Comparison of ENCODE assay signal across 8 cellular contexts in the genomic region with DNA sequence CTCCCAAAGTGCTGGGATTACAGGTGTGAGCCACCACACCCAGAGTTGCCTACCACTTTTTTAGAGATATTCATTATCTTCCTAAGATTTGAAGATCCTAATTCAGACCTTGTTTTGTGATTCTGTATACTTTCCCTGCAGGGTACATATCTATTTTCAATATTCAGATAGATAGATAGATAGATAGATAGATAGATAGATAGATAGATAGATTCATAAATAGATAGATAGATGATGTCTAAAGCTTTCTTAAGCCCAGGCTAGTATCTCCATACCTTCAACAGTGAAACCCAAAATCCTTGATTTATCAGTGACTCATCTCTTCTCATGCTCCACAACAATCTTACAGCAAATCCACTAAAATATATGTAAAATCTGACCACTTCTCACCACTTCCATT.
"Had no signal": no experiment of that assay in that cellular context is flagged by ENCODE, and none has a peak within 500 bp of the region (broad histone marks: within the 10 kb centered on the region; RNA-seq: fewer than 3 reads in every experiment).

No MANE protein-coding gene starts in this region.

- DNase-seq: GDM1, GF-D8 had no signal

- H3K4me3 ChIP-seq: GM12878 had no signal

- ATAC-seq: GM12878 had no signal

- FAIRE-seq: G401.6, GM12878, GM12891, GM12892, GM18507, GM19239 had no signal
